Comparison of ENCODE assay signal across 16 cellular contexts in genomic region chr7:90833443-90833842, GRCh38.
DNase-seq lines count a peak whose midpoint lies in the region; ATAC-seq, FAIRE-seq and TF ChIP-seq lines count a peak whose summit lies in the region.
"Had no signal": no experiment of that assay in that cellular context is flagged by ENCODE, and none has a peak within 500 bp of the region (broad histone marks: within the 10 kb centered on the region; RNA-seq: fewer than 3 reads in every experiment).

No MANE protein-coding gene starts in this region.

- no peak overlapping the region for H2AFZ ChIP-seq in PC-3 (ENCODE audit: low read length)

- no peaks in the 10 kb centered on the region for H4K20me1 ChIP-seq in PC-3 (ENCODE audit: low read length)
- H4K20me1 ChIP-seq: BLaER1 treated with 17β-estradiol and CSF1 and Interleukin-3, amounts not matched to agents 10 nM and 100 nM had no signal

- DNase-seq in GM12892 (ENCODE audit: insufficient read length) (no peak), PC-3 (no peak), fibroblast of peridontal ligament (ENCODE audit: extremely low read depth) (peak; percentile 44), NCI-H2081 treated with DMSO at 0.1 percent for 48 hours (lab: John Stamatoyannopoulos, UW) (no peak), GDM1 (lab: John Stamatoyannopoulos, UW) (no peak), T-helper 9 cell (no peak)
- DNase-seq: CD8-positive, alpha-beta memory T cell; NCI-H1105; NCI-H1694 treated with DMSO at 0.1 percent for 48 hours; NCI-H2107; NCI-H510A treated with DMSO at 0.1 percent for 48 hours; RPMI8226; SHP77 treated with DMSO at 0.1 percent for 48 hours had no signal

- H3K4me2 ChIP-seq in PC-3 (ENCODE audit: low read length) = no peak overlapping the region
- H3K4me2 ChIP-seq: BLaER1 treated with 17β-estradiol and CSF1 and Interleukin-3, amounts not matched to agents 10 nM and 100 nM had no signal

- FAIRE-seq in GM12892 (lab: Jason Lieb, UNC) = peak; percentile 14

- TF ChIP-seq POLR2A in GM12892 (IDR thresholded peaks at IDR 0.05; ENCODE audit: low read depth, low read length) = no peak

- no peaks in the 10 kb centered on the region for H3K27me3 ChIP-seq in PC-3 (ENCODE audit: low read length)
- H3K27me3 ChIP-seq: BLaER1 treated with 17β-estradiol and CSF1 and Interleukin-3, amounts not matched to agents 10 nM and 100 nM had no signal

- H3K9me3 Mint-ChIP-seq in activated T-helper 17 cell treated with anti-CD3 and anti-CD28 coated beads, Interleukin-2, amount 50 U/mL, for 72 hours = peaks cover 13% of the 10 kb centered on the region

- H3K4me3 Mint-ChIP-seq in activated T-helper 17 cell treated with anti-CD3 and anti-CD28 coated beads, Interleukin-2, amount 50 U/mL, for 72 hours = no peak overlapping the region
- H3K4me3 Mint-ChIP-seq: CD8-positive, alpha-beta memory T cell had no signal

- peaks cover 4% of the 10 kb centered on the region; the same call in 1 of the 2 replicates for H3K36me3 ChIP-seq in PC-3 (ENCODE audit: low read depth, low read length)
- H3K36me3 ChIP-seq: HAP-1 had no signal

- no peaks in the 10 kb centered on the region for H3K27me3 Mint-ChIP-seq in activated T-helper 17 cell treated with anti-CD3 and anti-CD28 coated beads, Interleukin-2, amount 50 U/mL, for 72 hours

- no peaks in the 10 kb centered on the region for H3F3A ChIP-seq in PC-3 (ENCODE audit: low read length, unreplicated experiment)

- ATAC-seq in PC-3 = peak; percentile 27; the same call in 1 of the 2 replicates
- no peak for ATAC-seq in activated T-helper 17 cell treated with anti-CD3 and anti-CD28 coated beads, Interleukin-2, amount 50 U/mL, for 72 hours (replicated peaks)

- POLR2A ChIA-PET in PC-3 (lab: Charles Lee; ENCODE audit: unreplicated experiment) = no interaction called here

- H3K4me1 ChIP-seq in PC-3 (ENCODE audit: insufficient read depth, low read length) = peaks cover 6% of the 10 kb centered on the region
- H3K4me1 ChIP-seq: BLaER1 treated with 17β-estradiol and CSF1 and Interleukin-3, amounts not matched to agents 10 nM and 100 nM had no signal

- CTCF ChIA-PET in PC-3 (lab: Charles Lee) = no interaction called here

- no peaks in the 10 kb centered on the region for H3K79me2 ChIP-seq in PC-3 (ENCODE audit: low read length)

- BruUV-seq in PC-3 (replicated peaks; lab: Mats Ljungman, UMichigan) = no TSS peak

- no peak overlapping the region for H3K27ac Mint-ChIP-seq in activated T-helper 17 cell treated with anti-CD3 and anti-CD28 coated beads, Interleukin-2, amount 50 U/mL, for 72 hours
- H3K27ac Mint-ChIP-seq: CD8-positive, alpha-beta memory T cell had no signal

- 0 out of 2 replicates have a peak, but pooled peaks cover 4% of the 10 kb centered on the region for H3K9me3 ChIP-seq in PC-3 (ENCODE audit: low read length)

- no peak overlapping the region for H3K9ac ChIP-seq in PC-3 (ENCODE audit: low read length)
- H3K9ac ChIP-seq: BLaER1 treated with 17β-estradiol and CSF1 and Interleukin-3, amounts not matched to agents 10 nM and 100 nM had no signal

- H3K27ac ChIP-seq in PC-3 (ENCODE audit: low read length) = no peak overlapping the region
- H3K27ac ChIP-seq: BLaER1 treated with 17β-estradiol and CSF1 and Interleukin-3, amounts not matched to agents 10 nM and 100 nM had no signal

- TF ChIP-seq CTCF in PC-3 (conservative IDR thresholded peaks at IDR 0.05; ENCODE audit: low read depth, low read length) = no peak

- no peaks in the 10 kb centered on the region for H3K9me2 ChIP-seq in PC-3 (replicated peaks; ENCODE audit: low read length)

- H3K4me3 ChIP-seq in PC-3 (ENCODE audit: low read length) = no peak overlapping the region
- H3K4me3 ChIP-seq: BLaER1 treated with 17β-estradiol and CSF1 and Interleukin-3, amounts not matched to agents 10 nM and 100 nM; HAP-1 had no signal

- H3K4me1 Mint-ChIP-seq in activated T-helper 17 cell treated with anti-CD3 and anti-CD28 coated beads, Interleukin-2, amount 50 U/mL, for 72 hours = no peaks in the 10 kb centered on the region
- H3K4me1 Mint-ChIP-seq: CD8-positive, alpha-beta memory T cell had no signal

- H3K36me3 Mint-ChIP-seq in activated T-helper 17 cell treated with anti-CD3 and anti-CD28 coated beads, Interleukin-2, amount 50 U/mL, for 72 hours (ENCODE audit: low read depth) = no peaks in the 10 kb centered on the region
- H3K36me3 Mint-ChIP-seq: CD8-positive, alpha-beta memory T cell had no signal

- intact Hi-C loops in PC-3 (cut with micrococcal nuclease) = no loop called here
